Comparison of ENCODE assay signal across 11 cellular contexts in the genomic region with DNA sequence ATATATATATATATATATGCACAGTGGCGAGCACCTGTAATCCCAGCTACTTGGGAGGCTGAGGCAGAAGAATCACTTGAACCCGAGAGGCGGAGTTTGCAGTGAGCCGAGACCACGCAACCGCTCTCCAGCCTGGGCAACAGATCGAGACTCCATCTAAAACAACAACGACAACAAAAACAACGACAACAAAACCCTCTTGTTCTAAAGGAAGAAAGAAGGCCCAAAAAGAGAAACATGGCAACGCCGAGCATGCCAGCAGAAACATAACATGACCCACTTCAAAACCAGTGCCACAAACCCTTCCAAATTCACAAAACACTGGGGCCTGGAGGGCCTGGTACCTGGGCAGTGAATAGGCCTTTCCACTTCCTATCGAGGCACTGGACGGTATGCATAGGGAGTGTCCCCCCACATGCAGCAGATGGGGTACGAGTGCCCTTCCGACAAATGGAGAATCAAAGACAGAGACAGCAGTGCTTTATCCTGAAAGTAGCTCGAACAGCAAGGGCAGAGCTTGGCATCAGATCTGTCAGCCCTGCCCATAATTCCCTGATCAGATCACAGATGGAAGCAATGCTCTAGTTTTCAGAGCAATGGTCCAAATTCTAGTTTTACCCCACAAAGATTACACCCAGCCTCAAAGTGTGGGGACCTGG. TPM values are rescaled to one million over a fixed set of nuclear protein-coding genes. Genes with fewer than 3 reads are reported as not detected.
DNase-seq lines count a peak whose midpoint lies in the region; ATAC-seq and TF ChIP-seq lines count a peak whose summit lies in the region.
"Had no signal": no experiment of that assay in that cellular context is flagged by ENCODE, and none has a peak within 500 bp of the region (broad histone marks: within the 10 kb centered on the region; RNA-seq: fewer than 3 reads in every experiment).

No MANE protein-coding gene starts in this region.

- H3K27me3 ChIP-seq in heart left ventricle (no peaks in the 10 kb centered on the region), adipocyte (replicated peaks; ENCODE audit: control insufficient read depth, insufficient read depth, low read length) (no peaks in the 10 kb centered on the region), mucosa of rectum (ENCODE audit: control insufficient read depth in 2 of 2, insufficient read depth in 2 of 2, low read length in 2 of 2) (no peaks in the 10 kb centered on the region), upper lobe of left lung (no peaks in the 10 kb centered on the region)

- H3K9me3 ChIP-seq in heart left ventricle, result no peaks in the 10 kb centered on the region
- no peaks in the 10 kb centered on the region for H3K9me3 ChIP-seq in adipocyte (ENCODE audit: control insufficient read depth, low read length)
- H3K9me3 ChIP-seq in mucosa of rectum (ENCODE audit: control insufficient read depth in 2 of 2, low read length in 2 of 2), result no peaks in the 10 kb centered on the region
- H3K9me3 ChIP-seq in upper lobe of left lung, result no peaks in the 10 kb centered on the region
- H3K9me3 ChIP-seq: SK-N-SH had no signal

- TF ChIP-seq CTCF in heart left ventricle (IDR thresholded peaks at IDR 0.05), result no peak
- TF ChIP-seq CTCF in upper lobe of left lung (IDR thresholded peaks at IDR 0.05), result no peak
- TF ChIP-seq CTCF in GM13977 (IDR thresholded peaks at IDR 0.05; ENCODE audit: extremely low read depth, insufficient read depth, missing control alignments), result no peak

- no peak for TF ChIP-seq EP300 in upper lobe of left lung (IDR thresholded peaks at IDR 0.05)

- 88 to 97% (median 96%) methylated on average over 16 of the region's 16 CpGs for WGBS in heart left ventricle, 4 donors
- 95 to 98% methylated on average over 16 of the region's 16 CpGs for WGBS in upper lobe of left lung, 2 donors

- H3K27ac ChIP-seq in heart left ventricle (peak overlapping the region; percentile 31 to 99 (median 94)), mucosa of rectum (ENCODE audit: low read depth in 2 of 2, low read length in 2 of 2) (peak overlapping the region; percentile 90 to 92), upper lobe of left lung (peak overlapping the region; percentile 66 to 94 (median 93))

- DNase-seq in heart left ventricle, result no peak
- no peak for DNase-seq in left ventricle myocardium superior
- no peak for DNase-seq in adipocyte (ENCODE audit: low read depth)
- no peak for DNase-seq in upper lobe of left lung
- DNase-seq in GM13977 (ENCODE audit: low spot score), result no peak
- DNase-seq: NCI-H524, SK-N-SH had no signal

- no peak for TF ChIP-seq POLR2A in heart left ventricle (IDR thresholded peaks at IDR 0.05)
- TF ChIP-seq POLR2A in upper lobe of left lung (IDR thresholded peaks at IDR 0.05), result no peak

- no peaks in the 10 kb centered on the region for H3K36me3 ChIP-seq in heart left ventricle
- no peaks in the 10 kb centered on the region for H3K36me3 ChIP-seq in adipocyte (ENCODE audit: control insufficient read depth, insufficient read depth, low read length, severe bottlenecking)
- no peaks in the 10 kb centered on the region for H3K36me3 ChIP-seq in mucosa of rectum (ENCODE audit: control insufficient read depth in 2 of 2, insufficient read depth in 2 of 2, low read length in 2 of 2)
- H3K36me3 ChIP-seq in upper lobe of left lung, result no peaks in the 10 kb centered on the region

- H3K4me3 ChIP-seq in heart left ventricle (no peak overlapping the region), adipocyte (ENCODE audit: low read length) (no peak overlapping the region), mucosa of rectum (ENCODE audit: low read length in 2 of 2) (no peak overlapping the region), upper lobe of left lung (no peak overlapping the region)

- ATAC-seq in heart left ventricle (no peak), left ventricle myocardium superior (no peak), upper lobe of left lung (ENCODE audit: low FRiP score in 2 of 2) (no peak), HG03280 (IDR thresholded peaks at IDR 0.05; ENCODE audit: unreplicated experiment) (no peak), HG03039 (IDR thresholded peaks at IDR 0.05; ENCODE audit: unreplicated experiment) (no peak)
- ATAC-seq: HCT116 had no signal

- intact Hi-C loops in heart left ventricle (cut with DNase I), result loop anchor here in 9 of 10 donors (5.0 to 10.0 kb wide), 10 partner anchors 79 to 464 kb away; partner anchors contain the start of gene IRF2BP2 (in 2 of the 9)
- intact Hi-C loops in left ventricle myocardium superior (cut with micrococcal nuclease), result loop anchor here (5.0 to 10.0 kb wide), 3 partner anchors 82 to 474 kb away; no protein-coding TSS in a partner anchor

- peaks cover 9 to 78% (median 62%) of the 10 kb centered on the region in 12 donors for H3K4me1 ChIP-seq in heart left ventricle
- H3K4me1 ChIP-seq in adipocyte (ENCODE audit: control insufficient read depth, insufficient read depth, low read length), result peaks cover 69% of the 10 kb centered on the region
- peaks cover 50 to 73% of the 10 kb centered on the region in 2 donors for H3K4me1 ChIP-seq in mucosa of rectum (ENCODE audit: control insufficient read depth in 2 of 2, insufficient read depth in 2 of 2, low read length in 2 of 2)
- peaks cover 57 to 78% (median 67%) of the 10 kb centered on the region in 4 donors for H3K4me1 ChIP-seq in upper lobe of left lung

- H3K9ac ChIP-seq in adipocyte (ENCODE audit: low read length) (peak overlapping the region; percentile 18), mucosa of rectum (ENCODE audit: low read depth in 1 of 2, low read length in 2 of 2) (no peak overlapping the region)

- in situ Hi-C loops in GM13977 (cut with MboI; ENCODE audit: low pct_unique_long_range_greater_than_20kb, low sequenced_read_pairs, unreplicated experiment), result loop anchor here (25.0 kb wide), 1 partner anchor 339 kb away; no protein-coding TSS in a partner anchor

RNA-seq across cellular contexts. Expression of gene TOMM20, which starts 52.0 kb away (rescaled TPM):
- total RNA-seq in heart left ventricle (100 to 1,000 TPM in 1 of 9 donors, 10 to 100 TPM in 8; 56.7 to 100 (median 83.3) TPM), left ventricle myocardium superior (95.8 TPM), upper lobe of left lung (100 to 1,000 TPM in 2 of 6 donors, 10 to 100 TPM in 4; 37.6 to 124 (median 89.8) TPM)
- 10 to 100 TPM; 43.0 to 80.9 TPM for polyA plus RNA-seq in heart left ventricle
